Comparison of ENCODE assay signal across 1 cellular context in the genomic region with DNA sequence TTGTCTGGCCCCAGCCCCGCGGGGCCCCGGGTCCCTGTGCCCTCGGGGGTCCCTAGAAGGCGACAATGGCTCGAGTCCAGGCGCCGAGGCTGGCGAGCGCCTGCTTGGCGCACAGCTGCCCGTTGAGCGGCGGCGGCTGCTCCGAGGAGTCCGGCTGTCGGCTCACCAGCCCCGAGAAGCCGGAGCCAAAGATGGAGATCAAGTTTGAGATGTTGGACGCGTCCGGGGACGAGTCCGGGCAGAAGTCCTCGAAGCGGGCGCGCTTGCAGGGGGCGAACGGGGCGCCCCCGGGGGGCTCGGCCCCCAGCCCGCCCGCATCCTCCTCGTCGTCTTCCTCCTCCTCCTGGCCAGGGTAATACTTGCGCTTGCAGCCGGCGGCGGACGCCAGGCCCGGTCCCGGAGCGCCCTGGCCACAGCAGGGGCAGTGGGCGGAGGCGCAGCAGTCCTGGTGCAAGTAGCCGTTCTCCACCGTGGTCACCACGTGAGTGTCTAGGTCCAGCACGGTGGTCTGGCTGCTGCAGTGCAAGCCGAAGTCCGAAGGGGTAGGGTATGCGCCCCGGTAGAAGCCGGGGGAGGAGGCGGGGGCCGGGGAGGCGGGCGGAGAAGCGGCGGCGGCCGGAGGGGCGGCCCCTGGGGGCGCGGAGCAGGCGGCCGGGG.
TF ChIP-seq lines count a peak whose summit lies in the region.

No MANE protein-coding gene starts in this region.

TF ChIP-seq in HepG2, 621 proteins besides CTCF, POLR2A, EP300 and RAD21 (continued from another document and continues in another):
- peak; percentile 68; the same call in 1 of the 2 replicates for TF ChIP-seq MYPOP (CRISPR knock-in tag; IDR thresholded peaks at IDR 0.05)
- TF ChIP-seq HES4 (CRISPR knock-in tag; IDR thresholded peaks at IDR 0.05; ENCODE audit: borderline replicate concordance): 0 out of 2 replicates have a peak, but pooled peaks have one; percentile 40
- peak; percentile 25; the same call in 1 of the 2 replicates for TF ChIP-seq ZNF768 (CRISPR knock-in tag; IDR thresholded peaks at IDR 0.05)
- peak; percentile 3 for TF ChIP-seq HNRNPLL (IDR thresholded peaks at IDR 0.05; ENCODE audit: low read depth, low read length, poor library complexity, severe bottlenecking)
- TF ChIP-seq, protein P1, sequence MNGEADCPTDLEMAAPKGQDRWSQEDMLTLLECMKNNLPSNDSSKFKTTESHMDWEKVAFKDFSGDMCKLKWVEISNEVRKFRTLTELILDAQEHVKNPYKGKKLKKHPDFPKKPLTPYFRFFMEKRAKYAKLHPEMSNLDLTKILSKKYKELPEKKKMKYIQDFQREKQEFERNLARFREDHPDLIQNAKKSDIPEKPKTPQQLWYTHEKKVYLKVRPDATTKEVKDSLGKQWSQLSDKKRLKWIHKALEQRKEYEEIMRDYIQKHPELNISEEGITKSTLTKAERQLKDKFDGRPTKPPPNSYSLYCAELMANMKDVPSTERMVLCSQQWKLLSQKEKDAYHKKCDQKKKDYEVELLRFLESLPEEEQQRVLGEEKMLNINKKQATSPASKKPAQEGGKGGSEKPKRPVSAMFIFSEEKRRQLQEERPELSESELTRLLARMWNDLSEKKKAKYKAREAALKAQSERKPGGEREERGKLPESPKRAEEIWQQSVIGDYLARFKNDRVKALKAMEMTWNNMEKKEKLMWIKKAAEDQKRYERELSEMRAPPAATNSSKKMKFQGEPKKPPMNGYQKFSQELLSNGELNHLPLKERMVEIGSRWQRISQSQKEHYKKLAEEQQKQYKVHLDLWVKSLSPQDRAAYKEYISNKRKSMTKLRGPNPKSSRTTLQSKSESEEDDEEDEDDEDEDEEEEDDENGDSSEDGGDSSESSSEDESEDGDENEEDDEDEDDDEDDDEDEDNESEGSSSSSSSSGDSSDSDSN (CRISPR knock-in tag; IDR thresholded peaks at IDR 0.05): peak; percentile 79
- peak; percentile 61; the same call in 1 of the 2 replicates for TF ChIP-seq POGK (CRISPR knock-in tag; conservative IDR thresholded peaks at IDR 0.05)
- TF ChIP-seq, protein P2, sequence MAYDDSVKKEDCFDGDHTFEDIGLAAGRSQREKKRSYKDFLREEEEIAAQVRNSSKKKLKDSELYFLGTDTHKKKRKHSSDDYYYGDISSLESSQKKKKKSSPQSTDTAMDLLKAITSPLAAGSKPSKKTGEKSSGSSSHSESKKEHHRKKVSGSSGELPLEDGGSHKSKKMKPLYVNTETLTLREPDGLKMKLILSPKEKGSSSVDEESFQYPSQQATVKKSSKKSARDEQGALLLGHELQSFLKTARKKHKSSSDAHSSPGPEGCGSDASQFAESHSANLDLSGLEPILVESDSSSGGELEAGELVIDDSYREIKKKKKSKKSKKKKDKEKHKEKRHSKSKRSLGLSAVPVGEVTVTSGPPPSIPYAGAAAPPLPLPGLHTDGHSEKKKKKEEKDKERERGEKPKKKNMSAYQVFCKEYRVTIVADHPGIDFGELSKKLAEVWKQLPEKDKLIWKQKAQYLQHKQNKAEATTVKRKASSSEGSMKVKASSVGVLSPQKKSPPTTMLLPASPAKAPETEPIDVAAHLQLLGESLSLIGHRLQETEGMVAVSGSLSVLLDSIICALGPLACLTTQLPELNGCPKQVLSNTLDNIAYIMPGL (CRISPR knock-in tag; IDR thresholded peaks at IDR 0.05; ENCODE audit: borderline replicate concordance in 1 of 2, low read depth in 1 of 2): peak in 1 of 2 experiments; percentile 52; a peak in 2 of 4 replicates
- TF ChIP-seq ZNF777 (CRISPR knock-in tag; IDR thresholded peaks at IDR 0.05): peak; percentile 7; the same call in 1 of the 2 replicates
- TF ChIP-seq IRX3 (CRISPR knock-in tag; IDR thresholded peaks at IDR 0.05; ENCODE audit: borderline replicate concordance, low read depth): no peak
- no peak for TF ChIP-seq ZNF101 (CRISPR knock-in tag; IDR thresholded peaks at IDR 0.05; ENCODE audit: borderline replicate concordance, low read depth)
- TF ChIP-seq, protein P3, sequence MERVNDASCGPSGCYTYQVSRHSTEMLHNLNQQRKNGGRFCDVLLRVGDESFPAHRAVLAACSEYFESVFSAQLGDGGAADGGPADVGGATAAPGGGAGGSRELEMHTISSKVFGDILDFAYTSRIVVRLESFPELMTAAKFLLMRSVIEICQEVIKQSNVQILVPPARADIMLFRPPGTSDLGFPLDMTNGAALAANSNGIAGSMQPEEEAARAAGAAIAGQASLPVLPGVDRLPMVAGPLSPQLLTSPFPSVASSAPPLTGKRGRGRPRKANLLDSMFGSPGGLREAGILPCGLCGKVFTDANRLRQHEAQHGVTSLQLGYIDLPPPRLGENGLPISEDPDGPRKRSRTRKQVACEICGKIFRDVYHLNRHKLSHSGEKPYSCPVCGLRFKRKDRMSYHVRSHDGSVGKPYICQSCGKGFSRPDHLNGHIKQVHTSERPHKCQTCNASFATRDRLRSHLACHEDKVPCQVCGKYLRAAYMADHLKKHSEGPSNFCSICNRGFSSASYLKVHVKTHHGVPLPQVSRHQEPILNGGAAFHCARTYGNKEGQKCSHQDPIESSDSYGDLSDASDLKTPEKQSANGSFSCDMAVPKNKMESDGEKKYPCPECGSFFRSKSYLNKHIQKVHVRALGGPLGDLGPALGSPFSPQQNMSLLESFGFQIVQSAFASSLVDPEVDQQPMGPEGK (CRISPR knock-in tag; IDR thresholded peaks at IDR 0.05): peak; percentile 51; the same call in 1 of the 2 replicates
- peak; percentile 42; the same call in 1 of the 2 replicates for TF ChIP-seq HDAC1 (CRISPR knock-in tag; IDR thresholded peaks at IDR 0.05)
- TF ChIP-seq ZNF205 (CRISPR knock-in tag; IDR thresholded peaks at IDR 0.05): 0 out of 2 replicates have a peak, but pooled peaks have one; percentile 33
- TF ChIP-seq ZFYVE20 (CRISPR knock-in tag; IDR thresholded peaks at IDR 0.05; ENCODE audit: borderline replicate concordance, low read depth): no peak
- peak; percentile 51; the same call in 1 of the 2 replicates for TF ChIP-seq KDM2A (CRISPR knock-in tag; IDR thresholded peaks at IDR 0.05; ENCODE audit: borderline replicate concordance, low read depth)
- no peak for TF ChIP-seq PCBP2 (optimal IDR thresholded peaks at IDR 0.05; ENCODE audit: low read depth, low read length, poor library complexity, severe bottlenecking)
- TF ChIP-seq GABPB1 (CRISPR knock-in tag; IDR thresholded peaks at IDR 0.05): 0 out of 2 replicates have a peak, but pooled peaks have one; percentile 24
- peak; percentile 25; the same call in 1 of the 2 replicates for TF ChIP-seq HOXA5 (CRISPR knock-in tag; IDR thresholded peaks at IDR 0.05)
- TF ChIP-seq ZC3H13 (CRISPR knock-in tag; IDR thresholded peaks at IDR 0.05): peak; percentile 80; the same call in 1 of the 2 replicates
- no peak for TF ChIP-seq SP140L (CRISPR knock-in tag; IDR thresholded peaks at IDR 0.05; ENCODE audit: borderline replicate concordance)
- TF ChIP-seq ARNT2 (CRISPR knock-in tag; IDR thresholded peaks at IDR 0.05; ENCODE audit: low read depth): peak; percentile 34; the same call in 1 of the 2 replicates
- TF ChIP-seq ZNF468 (CRISPR knock-in tag; IDR thresholded peaks at IDR 0.05): no peak
- peak; percentile 43 for TF ChIP-seq BCL6 (CRISPR knock-in tag; IDR thresholded peaks at IDR 0.05)
- no peak for TF ChIP-seq CEBPB (IDR thresholded peaks at IDR 0.05; ENCODE audit: borderline replicate concordance, low read depth, low read length)
- TF ChIP-seq ZNF883 (CRISPR knock-in tag; IDR thresholded peaks at IDR 0.05; ENCODE audit: not compliant biosample characterization): peak; percentile 29
- TF ChIP-seq, protein P4, sequence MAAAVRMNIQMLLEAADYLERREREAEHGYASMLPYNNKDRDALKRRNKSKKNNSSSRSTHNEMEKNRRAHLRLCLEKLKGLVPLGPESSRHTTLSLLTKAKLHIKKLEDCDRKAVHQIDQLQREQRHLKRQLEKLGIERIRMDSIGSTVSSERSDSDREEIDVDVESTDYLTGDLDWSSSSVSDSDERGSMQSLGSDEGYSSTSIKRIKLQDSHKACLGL (CRISPR knock-in tag; IDR thresholded peaks at IDR 0.05): peak; percentile 49; the same call in 1 of the 2 replicates
- TF ChIP-seq ZNF790 (CRISPR knock-in tag; IDR thresholded peaks at IDR 0.05; ENCODE audit: borderline replicate concordance): 0 out of 2 replicates have a peak, but pooled peaks have one; percentile 11
- no peak for TF ChIP-seq ARID2 (CRISPR knock-in tag; IDR thresholded peaks at IDR 0.05; ENCODE audit: borderline replicate concordance)
- no peak for TF ChIP-seq ZNF678 (CRISPR knock-in tag; IDR thresholded peaks at IDR 0.05)
- peak; percentile 60 for TF ChIP-seq RBM39 (IDR thresholded peaks at IDR 0.05; ENCODE audit: low read depth, low read length, poor library complexity, severe bottlenecking)
- TF ChIP-seq, protein P5, sequence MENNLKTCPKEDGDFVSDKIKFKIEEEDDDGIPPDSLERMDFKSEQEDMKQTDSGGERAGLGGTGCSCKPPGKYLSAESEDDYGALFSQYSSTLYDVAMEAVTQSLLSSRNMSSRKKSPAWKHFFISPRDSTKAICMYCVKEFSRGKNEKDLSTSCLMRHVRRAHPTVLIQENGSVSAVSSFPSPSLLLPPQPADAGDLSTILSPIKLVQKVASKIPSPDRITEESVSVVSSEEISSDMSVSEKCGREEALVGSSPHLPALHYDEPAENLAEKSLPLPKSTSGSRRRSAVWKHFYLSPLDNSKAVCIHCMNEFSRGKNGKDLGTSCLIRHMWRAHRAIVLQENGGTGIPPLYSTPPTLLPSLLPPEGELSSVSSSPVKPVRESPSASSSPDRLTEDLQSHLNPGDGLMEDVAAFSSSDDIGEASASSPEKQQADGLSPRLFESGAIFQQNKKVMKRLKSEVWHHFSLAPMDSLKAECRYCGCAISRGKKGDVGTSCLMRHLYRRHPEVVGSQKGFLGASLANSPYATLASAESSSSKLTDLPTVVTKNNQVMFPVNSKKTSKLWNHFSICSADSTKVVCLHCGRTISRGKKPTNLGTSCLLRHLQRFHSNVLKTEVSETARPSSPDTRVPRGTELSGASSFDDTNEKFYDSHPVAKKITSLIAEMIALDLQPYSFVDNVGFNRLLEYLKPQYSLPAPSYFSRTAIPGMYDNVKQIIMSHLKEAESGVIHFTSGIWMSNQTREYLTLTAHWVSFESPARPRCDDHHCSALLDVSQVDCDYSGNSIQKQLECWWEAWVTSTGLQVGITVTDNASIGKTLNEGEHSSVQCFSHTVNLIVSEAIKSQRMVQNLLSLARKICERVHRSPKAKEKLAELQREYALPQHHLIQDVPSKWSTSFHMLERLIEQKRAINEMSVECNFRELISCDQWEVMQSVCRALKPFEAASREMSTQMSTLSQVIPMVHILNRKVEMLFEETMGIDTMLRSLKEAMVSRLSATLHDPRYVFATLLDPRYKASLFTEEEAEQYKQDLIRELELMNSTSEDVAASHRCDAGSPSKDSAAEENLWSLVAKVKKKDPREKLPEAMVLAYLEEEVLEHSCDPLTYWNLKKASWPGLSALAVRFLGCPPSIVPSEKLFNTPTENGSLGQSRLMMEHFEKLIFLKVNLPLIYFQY (CRISPR knock-in tag; IDR thresholded peaks at IDR 0.05; ENCODE audit: borderline replicate concordance): no peak
- peak; percentile 88 for TF ChIP-seq AGO2 (optimal IDR thresholded peaks at IDR 0.05; ENCODE audit: low read depth, low read length)
- peak; percentile 40 for TF ChIP-seq ZNF687 (CRISPR knock-in tag; IDR thresholded peaks at IDR 0.05)
- TF ChIP-seq, protein P6, sequence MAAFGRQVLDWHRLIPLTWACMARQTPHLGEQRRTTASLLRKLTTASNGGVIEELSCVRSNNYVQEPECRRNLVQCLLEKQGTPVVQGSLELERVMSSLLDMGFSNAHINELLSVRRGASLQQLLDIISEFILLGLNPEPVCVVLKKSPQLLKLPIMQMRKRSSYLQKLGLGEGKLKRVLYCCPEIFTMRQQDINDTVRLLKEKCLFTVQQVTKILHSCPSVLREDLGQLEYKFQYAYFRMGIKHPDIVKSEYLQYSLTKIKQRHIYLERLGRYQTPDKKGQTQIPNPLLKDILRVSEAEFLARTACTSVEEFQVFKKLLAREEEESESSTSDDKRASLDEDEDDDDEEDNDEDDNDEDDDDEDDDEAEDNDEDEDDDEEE (CRISPR knock-in tag; IDR thresholded peaks at IDR 0.05): no peak
- no peak for TF ChIP-seq ZNF143 (CRISPR knock-in tag; IDR thresholded peaks at IDR 0.05)
- TF ChIP-seq MYC (CRISPR knock-in tag; IDR thresholded peaks at IDR 0.05; ENCODE audit: borderline replicate concordance): peak; percentile 56; the same call in 1 of the 2 replicates
